8 cellular contexts compared by ENCODE assay signal in genomic region chr17:79800325-79801155, GRCh38. TPM values are rescaled to one million over a fixed set of nuclear protein-coding genes. Genes with fewer than 3 reads are reported as not detected.
DNase-seq lines count a peak whose midpoint lies in the region; ATAC-seq and TF ChIP-seq lines count a peak whose summit lies in the region.

No MANE protein-coding gene starts in this region.

- DNase-seq in BE2C (peak; percentile 52), GM23338 (ENCODE audit: low spot score) (peak; percentile 92), NOMO-1 (lab: John Stamatoyannopoulos, UW; ENCODE audit: unreplicated experiment in 2 of 2) (peak; percentile 51 to 60), breast epithelium (ENCODE audit: low spot score in 2 of 2) (no peak), osteoblast (ENCODE audit: insufficient read length, low spot score, missing footprints) (peak; percentile 94)
- no peak for DNase-seq in activated CD4-positive, CD25-positive, alpha-beta regulatory T cell treated with anti-CD3 and anti-CD28 coated beads, Interleukin-2, amount 50 U/mL, for 72 hours

- peak overlapping the region; percentile 83 for H3K4me2 ChIP-seq in GM23338
- peak overlapping the region; percentile 6 for H3K4me2 ChIP-seq in osteoblast (ENCODE audit: insufficient read depth, low read length)

- H3K27me3 Mint-ChIP-seq in GM23338 (ENCODE audit: insufficient read depth, low read depth, poor library complexity) = peaks cover 95% of the 10 kb centered on the region

- ATAC-seq in GM23338 (peak; percentile 19), GM21515 (IDR thresholded peaks at IDR 0.05; ENCODE audit: unreplicated experiment) (no peak), GM18870 (IDR thresholded peaks at IDR 0.05; ENCODE audit: unreplicated experiment) (no peak)

- H3K4me1 ChIP-seq in BE2C (peaks cover 19% of the 10 kb centered on the region), GM23338 (ENCODE audit: insufficient read depth) (peaks cover 47% of the 10 kb centered on the region), breast epithelium (peaks cover 3 to 41% of the 10 kb centered on the region in 2 donors), osteoblast (ENCODE audit: insufficient read depth, low read length) (peaks cover 18% of the 10 kb centered on the region)

- no peaks in the 10 kb centered on the region for H3K9me3 ChIP-seq in BE2C
- H3K9me3 ChIP-seq in breast epithelium = no peaks in the 10 kb centered on the region
- H3K9me3 ChIP-seq in osteoblast (ENCODE audit: low read depth, low read length) = no peaks in the 10 kb centered on the region

- H3K27ac ChIP-seq in GM23338 (ENCODE audit: low read depth) (no peak overlapping the region), breast epithelium (peak overlapping the region; percentile 13 to 41), osteoblast (ENCODE audit: low read depth, low read length) (no peak overlapping the region)

- H3K27me3 ChIP-seq in BE2C (no peaks in the 10 kb centered on the region), GM23338 (ENCODE audit: insufficient read depth) (peaks cover 92% of the 10 kb centered on the region), breast epithelium (peaks cover 41 to 78% of the 10 kb centered on the region in 2 donors), osteoblast (ENCODE audit: insufficient read depth, low read length) (peaks cover 79% of the 10 kb centered on the region)

- peaks cover 47% of the 10 kb centered on the region for H3K4me1 Mint-ChIP-seq in GM23338

- H3K36me3 ChIP-seq in BE2C (peaks cover 5% of the 10 kb centered on the region; the same call in 1 of the 2 replicates), GM23338 (ENCODE audit: insufficient read depth) (no peaks in the 10 kb centered on the region), breast epithelium (no peaks in the 10 kb centered on the region), osteoblast (ENCODE audit: insufficient read depth, low read length) (no peaks in the 10 kb centered on the region)

- peaks cover 42% of the 10 kb centered on the region for H3F3A ChIP-seq in GM23338 (replicated peaks; ENCODE audit: low read depth)

- H3K36me3 Mint-ChIP-seq in GM23338 (ENCODE audit: low read depth) = no peaks in the 10 kb centered on the region; the same call in 1 of the 3 replicates

- TF ChIP-seq POLR2A in breast epithelium (IDR thresholded peaks at IDR 0.05) = no peak

- H3K4me3 ChIP-seq in BE2C (ENCODE audit: low read depth, low read length) (peak overlapping the region; percentile 42), GM23338 (peak overlapping the region; percentile 55), breast epithelium (peak overlapping the region in 2 of 3 donors; percentile 28 to 61), osteoblast (ENCODE audit: insufficient read depth, low read length) (no peak overlapping the region)

- intact Hi-C loops in breast epithelium (cut with DNase I; ENCODE audit: low total_unique reads) = no loop called here

- H2AFZ ChIP-seq in GM23338 (peak overlapping the region; percentile 81; the same call in 1 of the 2 replicates), osteoblast (ENCODE audit: low read length) (no peak overlapping the region)

- H4K20me1 ChIP-seq in GM23338 (replicated peaks; ENCODE audit: insufficient read depth) (peaks cover 9% of the 10 kb centered on the region), osteoblast (ENCODE audit: insufficient read depth, low read length) (peaks cover 12% of the 10 kb centered on the region)

- TF ChIP-seq CTCF in BE2C (IDR thresholded peaks at IDR 0.05; ENCODE audit: low read depth, low read length) (no peak), GM23338 (conservative IDR thresholded peaks at IDR 0.05; ENCODE audit: low read depth in 2 of 2) (no peak), breast epithelium (IDR thresholded peaks at IDR 0.05) (no peak), osteoblast (IDR thresholded peaks at IDR 0.05; ENCODE audit: extremely low read depth, low read depth, low read length) (no peak)

- H3K9me3 Mint-ChIP-seq in GM23338 = peaks cover 15% of the 10 kb centered on the region; the same call in 2 of the 3 replicates

- H3K4me3 Mint-ChIP-seq in GM23338 = peak overlapping the region; percentile 51

- no peaks in the 10 kb centered on the region for H3K79me2 ChIP-seq in GM23338 (replicated peaks; ENCODE audit: insufficient read depth)
- no peaks in the 10 kb centered on the region for H3K79me2 ChIP-seq in osteoblast (ENCODE audit: insufficient read depth, low read length)

- H3K9me2 ChIP-seq in GM23338 (ENCODE audit: insufficient read depth) = no peaks in the 10 kb centered on the region

- no peak overlapping the region for H3K27ac Mint-ChIP-seq in GM23338

TF ChIP-seq in GM23338, 12 proteins besides CTCF, POLR2A, EP300 and RAD21:
- TF ChIP-seq STAT1 (IDR thresholded peaks at IDR 0.05; ENCODE audit: unreplicated experiment) = no peak
- peak; percentile 58 for TF ChIP-seq EZH2 (IDR thresholded peaks at IDR 0.05; ENCODE audit: low read depth, unreplicated experiment)

RNA-seq across cellular contexts. Expression of gene CBX8, which starts 3.7 kb away (rescaled TPM):
- polyA plus RNA-seq in BE2C (2012; ENCODE audit: insufficient read depth, insufficient read length, low read depth) = 54.5 TPM
- total RNA-seq in GM23338 (2014; rRNA removed; shearing (Covaris generic)) = 0.16 and 1.0 TPM in 2 replicates
- 1.1 and 1.3 TPM in 2 replicates for polyA plus RNA-seq in GM23338 (2016; fragmentation: Nextera tagmentation; extraction: Ambion mirVana)
- total RNA-seq in breast epithelium (1 to 10 TPM; 1.9 to 9.2 (median 6.7) TPM), osteoblast (2.4 and 3.3 TPM in 2 replicates)

RNA-seq across cellular contexts. Expression of gene CBX2, which starts 22.6 kb away (rescaled TPM):
- polyA plus RNA-seq in BE2C (2012; ENCODE audit: insufficient read depth, insufficient read length, low read depth) = 46.9 TPM
- 91.1 and 114 TPM in 2 replicates for total RNA-seq in GM23338 (2014; rRNA removed; shearing (Covaris generic))
- polyA plus RNA-seq in GM23338 (2016; fragmentation: Nextera tagmentation; extraction: Ambion mirVana) = 26.6 and 29.2 TPM in 2 replicates
- 1 to 10 TPM; 1.2 to 2.2 (median 2.0) TPM for total RNA-seq in breast epithelium
- total RNA-seq in osteoblast = 0.88 and 1.1 TPM in 2 replicates

RNA-seq across cellular contexts. Expression of gene CBX4, which starts 38.7 kb away (rescaled TPM):
- 226 TPM for polyA plus RNA-seq in BE2C (2012; ENCODE audit: insufficient read depth, insufficient read length, low read depth)
- 4.6 and 5.7 TPM in 2 replicates for total RNA-seq in GM23338 (2014; rRNA removed; shearing (Covaris generic))
- polyA plus RNA-seq in GM23338 (2016; fragmentation: Nextera tagmentation; extraction: Ambion mirVana) = 1.4 TPM in 2 replicates
- total RNA-seq in breast epithelium = 10 to 100 TPM; 11.5 to 20.6 (median 13.4) TPM
- total RNA-seq in osteoblast = 17.1 and 22.1 TPM in 2 replicates

Comparison
In these comparisons a context has a peak if more than half of its experiments do, and no peak if none do; other contexts are left out.
1. DNase-seq: peak in BE2C (single experiment), GM23338 (single experiment), NOMO-1 (2 of 2) and osteoblast (single experiment); none in breast epithelium (0 of 2) and activated CD4-positive, CD25-positive, alpha-beta regulatory T cell treated with anti-CD3 and anti-CD28 coated beads, Interleukin-2, amount 50 U/mL, for 72 hours (single experiment).
2. H3K27ac ChIP-seq: peak in breast epithelium (2 of 2); none in GM23338 (single experiment) and osteoblast (single experiment).
3. RNA of gene CBX2, which starts 22.6 kb away (total RNA-seq): 91.1 to 114 TPM in GM23338; 1.2 to 2.2 TPM in breast epithelium and 0.88 to 1.1 TPM in osteoblast; every median in the first group is over 10 times any median in the second.